ENCODE assay signal across 8 cellular contexts in genomic region chr2:184599054-184599874, GRCh38. TPM values are rescaled to one million over a fixed set of nuclear protein-coding genes. Genes with fewer than 3 reads are reported as not detected.
DNase-seq lines count a peak whose midpoint lies in the region; ATAC-seq and TF ChIP-seq lines count a peak whose summit lies in the region.

No MANE protein-coding gene starts in this region.

- H3K36me3 Mint-ChIP-seq in activated CD4-positive, alpha-beta T cell treated with anti-CD3 and anti-CD28 coated beads, Interleukin-2, amount 10 ng/mL, durations not matched to agents 24 days and 14 days (ENCODE audit: low read depth), result no peaks in the 10 kb centered on the region
- H3K36me3 Mint-ChIP-seq in MCF 10A (ENCODE audit: insufficient read depth, unreplicated experiment) (no peaks in the 10 kb centered on the region), memory B cell (peaks cover 3% of the 10 kb centered on the region)

- H3K4me1 Mint-ChIP-seq in activated CD4-positive, alpha-beta T cell treated with anti-CD3 and anti-CD28 coated beads, Interleukin-2, amount 10 ng/mL, durations not matched to agents 24 days and 14 days, result peaks cover 9% of the 10 kb centered on the region
- H3K4me1 Mint-ChIP-seq in MCF 10A (ENCODE audit: insufficient read depth, unreplicated experiment) (peaks cover 4% of the 10 kb centered on the region), memory B cell (peaks cover 13% of the 10 kb centered on the region)

- H3K27me3 Mint-ChIP-seq in activated CD4-positive, alpha-beta T cell treated with anti-CD3 and anti-CD28 coated beads, Interleukin-2, amount 10 ng/mL, durations not matched to agents 24 days and 14 days, result peaks cover 40% of the 10 kb centered on the region
- H3K27me3 Mint-ChIP-seq in MCF 10A (ENCODE audit: insufficient read depth, unreplicated experiment) (no peaks in the 10 kb centered on the region), memory B cell (peaks cover 13% of the 10 kb centered on the region)

- H3K9me3 Mint-ChIP-seq in activated CD4-positive, alpha-beta T cell treated with anti-CD3 and anti-CD28 coated beads, Interleukin-2, amount 10 ng/mL, durations not matched to agents 24 days and 14 days, result no peaks in the 10 kb centered on the region
- H3K9me3 Mint-ChIP-seq in MCF 10A (ENCODE audit: unreplicated experiment), result no peaks in the 10 kb centered on the region
- H3K9me3 Mint-ChIP-seq in memory B cell, result peaks cover 2% of the 10 kb centered on the region

- no peak overlapping the region for H3K27ac Mint-ChIP-seq in activated CD4-positive, alpha-beta T cell treated with anti-CD3 and anti-CD28 coated beads, Interleukin-2, amount 10 ng/mL, durations not matched to agents 24 days and 14 days
- H3K27ac Mint-ChIP-seq in MCF 10A (ENCODE audit: low read depth, unreplicated experiment) (no peak overlapping the region), memory B cell (peak overlapping the region; percentile 36)

- 44 to 45% methylated on average over 7 of the region's 7 CpGs for WGBS in aorta, 2 donors

- DNase-seq in activated CD4-positive, alpha-beta T cell treated with anti-CD3 and anti-CD28 coated beads, Interleukin-2, amount 10 ng/mL, durations not matched to agents 24 days and 14 days, result no peak
- DNase-seq in activated CD4-positive, alpha-beta T cell treated with anti-CD3 and anti-CD28 coated beads, Interleukin-2, amount 50 U/mL, for 48 hours, result no peak
- DNase-seq in NCI-H526 treated with DMSO at 0.1 percent for 48 hours (lab: John Stamatoyannopoulos, UW), result peak; percentile 26
- DNase-seq in MCF 10A (ENCODE audit: unreplicated experiment), result peak; percentile 17
- peak in 1 of 2 donors; percentile 6 for DNase-seq in memory B cell (ENCODE audit: low spot score in 2 of 2)
- DNase-seq in aorta, result peak in 1 of 2 donors; percentile 47
- DNase-seq in ecto neural progenitor cell (ENCODE audit: low spot score), result no peak

- CTCF ChIA-PET in MCF 10A (lab: Yijun Ruan, JAX), result interaction anchor here (0.6 to 1.9 kb wide), 4 partner anchors 11 to 666 kb away, joined by 3 to 8 read pairs (median 5); no protein-coding TSS in a partner anchor

- BruUV-seq in MCF 10A (replicated peaks; lab: Mats Ljungman, UMichigan), result no TSS peak

- ATAC-seq in memory B cell (ENCODE audit: low read depth) (no peak), aorta (ENCODE audit: low FRiP score) (peak; percentile 53), HG03280 (IDR thresholded peaks at IDR 0.05; ENCODE audit: unreplicated experiment) (no peak)

- no peaks in the 10 kb centered on the region for H3K36me3 ChIP-seq in aorta (ENCODE audit: control insufficient read depth in 1 of 2, insufficient read depth in 2 of 2, low read length in 1 of 2)

- peak overlapping the region; percentile 79 for H3K4me3 Mint-ChIP-seq in activated CD4-positive, alpha-beta T cell treated with anti-CD3 and anti-CD28 coated beads, Interleukin-2, amount 10 ng/mL, durations not matched to agents 24 days and 14 days
- H3K4me3 Mint-ChIP-seq in MCF 10A (ENCODE audit: unreplicated experiment) (peak overlapping the region; percentile 75), memory B cell (peak overlapping the region; percentile 86)

- H3K27me3 ChIP-seq in aorta (ENCODE audit: control insufficient read depth in 1 of 2, insufficient read depth in 2 of 2, low read length in 1 of 2), result no peaks in the 10 kb centered on the region

- no peaks in the 10 kb centered on the region for H3K9me3 ChIP-seq in aorta (ENCODE audit: control insufficient read depth, low read length)

- TF ChIP-seq CTCF in MCF 10A (IDR thresholded peaks at IDR 0.05; ENCODE audit: unreplicated experiment), result no peak

- H3K4me3 ChIP-seq in aorta (ENCODE audit: low read length in 2 of 2), result peak overlapping the region; percentile 67 to 71

- H3K27ac ChIP-seq in aorta (ENCODE audit: low read depth in 1 of 2, low read length in 2 of 2), result no peak overlapping the region

- H3K4me1 ChIP-seq in aorta (ENCODE audit: control insufficient read depth in 1 of 2, insufficient read depth in 2 of 2, low read length in 2 of 2), result no peaks in the 10 kb centered on the region

- POLR2A ChIA-PET in MCF 10A (lab: Yijun Ruan, JAX), result interaction anchor here (1.4 kb wide), 1 partner anchor 31 kb away, joined by 3 read pairs; no protein-coding TSS in a partner anchor

- intact Hi-C loops in activated CD4-positive, alpha-beta T cell treated with anti-CD3 and anti-CD28 coated beads, Interleukin-2, amount 10 ng/mL, durations not matched to agents 24 days and 14 days (cut with micrococcal nuclease), result no loop called here
- intact Hi-C loops in MCF 10A (cut with micrococcal nuclease), result loop anchor here (10.0 kb wide), 1 partner anchor 1354 kb away; no protein-coding TSS in a partner anchor
- intact Hi-C loops in aorta (cut with DNase I), result no loop called here

RNA-seq across cellular contexts. Expression of gene ZNF804A, which starts 0.9 kb away (rescaled TPM):
- total RNA-seq in activated CD4-positive, alpha-beta T cell treated with anti-CD3 and anti-CD28 coated beads, Interleukin-2, amount 10 ng/mL, durations not matched to agents 24 days and 14 days, result not detected in 2 replicates
- total RNA-seq in MCF 10A (2022), result 0.17 TPM in 1 of 2 replicates, not detected in the other
- total RNA-seq in aorta, result under 1 TPM; 0.23 to 0.33 TPM
- polyA plus RNA-seq in aorta, result not detected

Comparison
In these comparisons a context has a peak if more than half of its experiments do, and no peak if none do; other contexts are left out.
1. DNase-seq: peak in NCI-H526 treated with DMSO at 0.1 percent for 48 hours (single experiment) and MCF 10A (single experiment); none in activated CD4-positive, alpha-beta T cell treated with anti-CD3 and anti-CD28 coated beads, Interleukin-2, amount 10 ng/mL, durations not matched to agents 24 days and 14 days (single experiment), activated CD4-positive, alpha-beta T cell treated with anti-CD3 and anti-CD28 coated beads, Interleukin-2, amount 50 U/mL, for 48 hours (0 of 2) and ecto neural progenitor cell (single experiment).
2. Peak in every context shown above with its lines, with median percentiles within 50 percentile points of each other: H3K4me3 Mint-ChIP-seq.